In the genomic region with DNA sequence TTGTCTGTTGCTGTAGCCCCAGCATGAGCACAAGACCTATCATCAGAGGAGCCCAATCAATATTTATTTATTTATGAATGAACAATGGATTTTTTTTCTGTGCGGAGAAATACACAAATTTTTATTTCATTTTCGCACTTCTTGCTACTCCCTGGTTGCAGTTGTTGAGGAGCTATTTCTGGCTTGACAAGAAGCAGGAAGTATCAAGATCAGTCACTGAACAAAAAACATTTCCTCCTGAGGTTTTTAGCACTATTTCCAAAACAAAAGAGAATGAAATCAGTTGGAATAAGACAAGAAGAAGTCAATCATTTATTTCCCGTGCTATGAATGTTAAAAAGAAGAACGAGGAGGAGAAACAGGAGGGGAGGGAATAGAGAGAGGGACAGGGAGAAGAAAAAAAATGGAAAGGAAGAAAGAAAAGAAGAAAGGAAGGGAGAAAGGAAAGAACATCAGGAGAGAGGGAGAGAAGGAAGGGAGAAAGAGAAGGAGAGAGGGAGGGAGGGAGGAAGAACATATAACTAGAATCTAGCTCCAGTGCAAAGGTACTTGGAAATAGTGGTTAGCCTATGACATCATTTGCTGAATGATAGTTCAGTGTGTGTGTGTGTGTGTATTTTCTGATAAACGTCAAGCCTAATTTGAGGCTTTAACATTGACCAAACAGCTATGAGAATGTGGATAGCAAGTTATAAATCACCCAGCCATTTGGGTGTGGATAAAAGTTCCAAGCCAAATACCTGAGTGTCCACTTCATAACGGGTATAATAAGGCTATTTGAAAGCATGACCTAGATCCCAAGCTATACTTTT, we compare ENCODE assay signal across 13 cellular contexts.
DNase-seq lines count a peak whose midpoint lies in the region; ATAC-seq and TF ChIP-seq lines count a peak whose summit lies in the region.
"Had no signal": no experiment of that assay in that cellular context is flagged by ENCODE, and none has a peak within 500 bp of the region (broad histone marks: within the 10 kb centered on the region; RNA-seq: fewer than 3 reads in every experiment).

No MANE protein-coding gene starts in this region.

- CTCF ChIA-PET in HEK293T (lab: Yijun Ruan, JAX): no interaction called here

- peak overlapping the region in 1 of 2 donors; percentile 21 for H3K27ac Mint-ChIP-seq in natural killer cell
- no peak overlapping the region for H3K27ac Mint-ChIP-seq in natural killer cell treated with Interleukin-12 subunit alpha and Interleukin-12 subunit beta and Interleukin-15 and Interleukin-18, amount 100 ng/mL, for 72 hours
- peak overlapping the region; percentile 2 for H3K27ac Mint-ChIP-seq in dendritic cell treated with granulocyte-macrophage colony-stimulating factor and Interleukin-4, amounts not matched to agents 40 ng/mL and 50 ng/mL, for 4 days

- ATAC-seq in natural killer cell: no peak
- ATAC-seq in natural killer cell treated with Interleukin-12 subunit alpha and Interleukin-12 subunit beta and Interleukin-15 and Interleukin-18, amount 100 ng/mL, for 72 hours: no peak

- H3K9me3 Mint-ChIP-seq in natural killer cell: peaks cover 0 to 4% of the 10 kb centered on the region in 2 donors
- H3K9me3 Mint-ChIP-seq in natural killer cell treated with Interleukin-12 subunit alpha and Interleukin-12 subunit beta and Interleukin-15 and Interleukin-18, amount 100 ng/mL, for 72 hours: no peaks in the 10 kb centered on the region
- no peaks in the 10 kb centered on the region for H3K9me3 Mint-ChIP-seq in dendritic cell treated with granulocyte-macrophage colony-stimulating factor and Interleukin-4, amounts not matched to agents 40 ng/mL and 50 ng/mL, for 4 days

- intact Hi-C loops in natural killer cell (cut with micrococcal nuclease): no loop called here
- intact Hi-C loops in dendritic cell treated with granulocyte-macrophage colony-stimulating factor and Interleukin-4, amounts not matched to agents 40 ng/mL and 50 ng/mL, for 4 days (cut with micrococcal nuclease): no loop called here

- peak overlapping the region; percentile 29 for H3K4me3 Mint-ChIP-seq in natural killer cell
- H3K4me3 Mint-ChIP-seq in natural killer cell treated with Interleukin-12 subunit alpha and Interleukin-12 subunit beta and Interleukin-15 and Interleukin-18, amount 100 ng/mL, for 72 hours: no peak overlapping the region
- H3K4me3 Mint-ChIP-seq in dendritic cell treated with granulocyte-macrophage colony-stimulating factor and Interleukin-4, amounts not matched to agents 40 ng/mL and 50 ng/mL, for 4 days: no peak overlapping the region

- H3K27ac ChIP-seq in OCI-LY3 (ENCODE audit: low read length): no peak overlapping the region
- H3K27ac ChIP-seq in thymus (ENCODE audit: low read depth): peak overlapping the region; percentile 84

- H3K9me3 ChIP-seq in OCI-LY3 (ENCODE audit: insufficient read depth, low read length) (no peaks in the 10 kb centered on the region), thymus (ENCODE audit: control insufficient read depth) (no peaks in the 10 kb centered on the region)

- POLR2A ChIA-PET in HEK293T (lab: Yijun Ruan, JAX): no interaction called here

- no peak for DNase-seq in natural killer cell
- no peak for DNase-seq in natural killer cell treated with Interleukin-12 subunit alpha and Interleukin-12 subunit beta and Interleukin-15 and Interleukin-18, amount 100 ng/mL, for 72 hours (ENCODE audit: low spot score)
- DNase-seq in HEK293T (ENCODE audit: extremely low spot score): no peak
- no peak for DNase-seq in DMS153 (lab: John Stamatoyannopoulos, UW)
- no peak for DNase-seq in NCI-H2171 treated with DMSO at 0.1 percent for 48 hours (lab: John Stamatoyannopoulos, UW)
- DNase-seq: midbrain; NCI-H1436 treated with DMSO at 0.1 percent for 48 hours; retina; stimulated activated CD4-positive, alpha-beta T cell treated with anti-CD3 and anti-CD28 coated beads, Interleukin-4, amount 100 ng/mL, for 4 hours had no signal

- WGBS in thymus: 32% methylated on average over 6 of the region's 6 CpGs

- H3K4me1 ChIP-seq in OCI-LY3 (ENCODE audit: low read length) (peaks cover 9% of the 10 kb centered on the region), thymus (ENCODE audit: control insufficient read depth, insufficient read depth, low read length) (peaks cover 21% of the 10 kb centered on the region)

- H3K27me3 ChIP-seq in OCI-LY3 (ENCODE audit: low read depth, low read length) (no peaks in the 10 kb centered on the region), thymus (ENCODE audit: control insufficient read depth, insufficient read depth) (no peaks in the 10 kb centered on the region)

- peaks cover 10 to 13% of the 10 kb centered on the region in 2 donors for H3K4me1 Mint-ChIP-seq in natural killer cell
- peaks cover 5 to 9% of the 10 kb centered on the region in 2 donors for H3K4me1 Mint-ChIP-seq in natural killer cell treated with Interleukin-12 subunit alpha and Interleukin-12 subunit beta and Interleukin-15 and Interleukin-18, amount 100 ng/mL, for 72 hours (ENCODE audit: low read depth in 2 of 2)
- peaks cover 6% of the 10 kb centered on the region for H3K4me1 Mint-ChIP-seq in dendritic cell treated with granulocyte-macrophage colony-stimulating factor and Interleukin-4, amounts not matched to agents 40 ng/mL and 50 ng/mL, for 4 days (ENCODE audit: low read depth)

- H3K27me3 Mint-ChIP-seq in natural killer cell (ENCODE audit: low read depth in 2 of 2): no peaks in the 10 kb centered on the region
- peaks cover 0 to 4% of the 10 kb centered on the region in 2 donors for H3K27me3 Mint-ChIP-seq in natural killer cell treated with Interleukin-12 subunit alpha and Interleukin-12 subunit beta and Interleukin-15 and Interleukin-18, amount 100 ng/mL, for 72 hours
- no peaks in the 10 kb centered on the region for H3K27me3 Mint-ChIP-seq in dendritic cell treated with granulocyte-macrophage colony-stimulating factor and Interleukin-4, amounts not matched to agents 40 ng/mL and 50 ng/mL, for 4 days

- H3K4me2 ChIP-seq in OCI-LY3 (ENCODE audit: low read length): peak overlapping the region; percentile 9; the same call in 1 of the 2 replicates

- no peaks in the 10 kb centered on the region for H4K20me1 ChIP-seq in OCI-LY3 (ENCODE audit: insufficient read depth, low read length)

- H3K4me3 ChIP-seq in OCI-LY3 (ENCODE audit: low read length) (no peak overlapping the region), thymus (ENCODE audit: low read length) (no peak overlapping the region)
- H3K4me3 ChIP-seq: coronary artery had no signal

- no peaks in the 10 kb centered on the region for H3K79me2 ChIP-seq in OCI-LY3 (ENCODE audit: low read length)

- H3K36me3 Mint-ChIP-seq in natural killer cell: no peaks in the 10 kb centered on the region
- H3K36me3 Mint-ChIP-seq in natural killer cell treated with Interleukin-12 subunit alpha and Interleukin-12 subunit beta and Interleukin-15 and Interleukin-18, amount 100 ng/mL, for 72 hours: no peaks in the 10 kb centered on the region
- no peaks in the 10 kb centered on the region for H3K36me3 Mint-ChIP-seq in dendritic cell treated with granulocyte-macrophage colony-stimulating factor and Interleukin-4, amounts not matched to agents 40 ng/mL and 50 ng/mL, for 4 days (ENCODE audit: low read depth)

- TF ChIP-seq CTCF in natural killer cell (IDR thresholded peaks at IDR 0.05): no peak
- TF ChIP-seq CTCF in OCI-LY3 (IDR thresholded peaks at IDR 0.05; ENCODE audit: low read depth, low read length): no peak

- H3K36me3 ChIP-seq in OCI-LY3 (replicated peaks; ENCODE audit: low read depth, low read length) (no peaks in the 10 kb centered on the region), thymus (ENCODE audit: control insufficient read depth, insufficient read depth) (no peaks in the 10 kb centered on the region)

- no peak overlapping the region for H3K9ac ChIP-seq in OCI-LY3 (ENCODE audit: low read length)

- no peak overlapping the region for H2AFZ ChIP-seq in OCI-LY3 (ENCODE audit: low read depth, low read length)

TF ChIP-seq in HEK293T, 16 proteins besides CTCF, POLR2A, EP300 and RAD21:
- TF ChIP-seq TARDBP (IDR thresholded peaks at IDR 0.05) (no peak), SUZ12 (IDR thresholded peaks at IDR 0.05) (no peak), NFRKB (IDR thresholded peaks at IDR 0.05) (no peak), FOXA1 (IDR thresholded peaks at IDR 0.05) (no peak), BHLHE40 (IDR thresholded peaks at IDR 0.05; ENCODE audit: borderline replicate concordance) (no peak), ARNT (IDR thresholded peaks at IDR 0.05) (no peak), SP1 (IDR thresholded peaks at IDR 0.05) (no peak), ZNF384 (IDR thresholded peaks at IDR 0.05) (no peak), L3MBTL2 (conservative IDR thresholded peaks at IDR 0.05) (no peak), ELF4 (IDR thresholded peaks at IDR 0.05) (no peak), FOXK2 (IDR thresholded peaks at IDR 0.05) (no peak), LEF1 (IDR thresholded peaks at IDR 0.05; ENCODE audit: borderline replicate concordance) (no peak), CTBP1 (IDR thresholded peaks at IDR 0.05; ENCODE audit: borderline replicate concordance) (no peak), FOXM1 (IDR thresholded peaks at IDR 0.05; ENCODE audit: borderline replicate concordance) (no peak), HDGF (IDR thresholded peaks at IDR 0.05; ENCODE audit: borderline replicate concordance) (no peak)
- TF ChIP-seq, protein P1, sequence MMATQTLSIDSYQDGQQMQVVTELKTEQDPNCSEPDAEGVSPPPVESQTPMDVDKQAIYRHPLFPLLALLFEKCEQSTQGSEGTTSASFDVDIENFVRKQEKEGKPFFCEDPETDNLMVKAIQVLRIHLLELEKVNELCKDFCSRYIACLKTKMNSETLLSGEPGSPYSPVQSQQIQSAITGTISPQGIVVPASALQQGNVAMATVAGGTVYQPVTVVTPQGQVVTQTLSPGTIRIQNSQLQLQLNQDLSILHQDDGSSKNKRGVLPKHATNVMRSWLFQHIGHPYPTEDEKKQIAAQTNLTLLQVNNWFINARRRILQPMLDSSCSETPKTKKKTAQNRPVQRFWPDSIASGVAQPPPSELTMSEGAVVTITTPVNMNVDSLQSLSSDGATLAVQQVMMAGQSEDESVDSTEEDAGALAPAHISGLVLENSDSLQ (IDR thresholded peaks at IDR 0.05): no peak
